In genomic region chr5:157570801-157571200, GRCh38 we compare ENCODE assay signal across 9 cellular contexts. TPM values are rescaled to one million over a fixed set of nuclear protein-coding genes. Genes with fewer than 3 reads are reported as not detected.
DNase-seq lines count a peak whose midpoint lies in the region; ATAC-seq and TF ChIP-seq lines count a peak whose summit lies in the region.
"Had no signal": no experiment of that assay in that cellular context is flagged by ENCODE, and none has a peak within 500 bp of the region (broad histone marks: within the 10 kb centered on the region; RNA-seq: fewer than 3 reads in every experiment).

No MANE protein-coding gene starts in this region.

- H3K79me2 ChIP-seq in OCI-LY3 (ENCODE audit: low read length) (peaks cover 79% of the 10 kb centered on the region), mesendoderm (ENCODE audit: control insufficient read depth, insufficient read depth, low read length) (peaks cover 74% of the 10 kb centered on the region)

- H3K27me3 Mint-ChIP-seq in CD4-positive, alpha-beta T cell = no peaks in the 10 kb centered on the region

- H2BK5ac ChIP-seq in mesendoderm (ENCODE audit: low read length) = peak overlapping the region; percentile 66

- H3K23ac ChIP-seq in mesendoderm (ENCODE audit: low read length) = peak overlapping the region; percentile 7

- no peaks in the 10 kb centered on the region for H3K27me3 ChIP-seq in CD4-positive, alpha-beta T cell (ENCODE audit: control insufficient read depth, insufficient read depth, low read length)
- H3K27me3 ChIP-seq in OCI-LY3 (ENCODE audit: low read depth, low read length) (no peaks in the 10 kb centered on the region), mesendoderm (ENCODE audit: insufficient read depth, low read length, poor library complexity) (no peaks in the 10 kb centered on the region)

- peak overlapping the region; percentile 61 for H2AK5ac ChIP-seq in mesendoderm (ENCODE audit: low read length)

- H3K27ac Mint-ChIP-seq in CD4-positive, alpha-beta T cell = peak overlapping the region; percentile 80

- peaks cover 31% of the 10 kb centered on the region for H4K20me1 ChIP-seq in OCI-LY3 (ENCODE audit: insufficient read depth, low read length)

- peaks cover 72% of the 10 kb centered on the region for H3K4me1 ChIP-seq in OCI-LY3 (ENCODE audit: low read length)
- peaks cover 9% of the 10 kb centered on the region for H3K4me1 ChIP-seq in mesendoderm (ENCODE audit: control insufficient read depth, low read depth, low read length)

- whole genome bisulfite sequencing in mesendoderm (ENCODE audit: extremely low coverage, insufficient coverage, low lambda C conversion rate) = no CpG with 5 or more reads among the region's 2 CpGs

- intact Hi-C loops in CD4-positive, alpha-beta T cell (cut with DNase I, micrococcal nuclease) = no loop called here

- H3K4me1 Mint-ChIP-seq in CD4-positive, alpha-beta T cell (ENCODE audit: low read depth) = peaks cover 57% of the 10 kb centered on the region

- no peaks in the 10 kb centered on the region for H3K9me3 ChIP-seq in CD4-positive, alpha-beta T cell (ENCODE audit: control insufficient read depth, low read length)
- H3K9me3 ChIP-seq in OCI-LY3 (ENCODE audit: insufficient read depth, low read length) = no peaks in the 10 kb centered on the region

- H3K56ac ChIP-seq in mesendoderm (ENCODE audit: low read length) = peak overlapping the region; percentile 78

- peak overlapping the region; percentile 17 for H2BK120ac ChIP-seq in mesendoderm (ENCODE audit: low read depth, low read length)

- TF ChIP-seq CTCF in CD4-positive, alpha-beta T cell (IDR thresholded peaks at IDR 0.05) = no peak
- no peak for TF ChIP-seq CTCF in OCI-LY3 (IDR thresholded peaks at IDR 0.05; ENCODE audit: low read depth, low read length)

- peak overlapping the region; percentile 10 for H4K5ac ChIP-seq in mesendoderm (ENCODE audit: low read length)

- peaks cover 21% of the 10 kb centered on the region for H3K36me3 Mint-ChIP-seq in CD4-positive, alpha-beta T cell (ENCODE audit: low read depth)

- no peak for ATAC-seq in CD4-positive, alpha-beta T cell (ENCODE audit: poor library complexity)
- peak; percentile 4 for ATAC-seq in GM21360 (IDR thresholded peaks at IDR 0.05; ENCODE audit: unreplicated experiment)

- POLR2A ChIA-PET in CD4-positive, alpha-beta T cell (lab: Charles Lee) = interaction anchor here (1.0 to 3.2 kb wide), 2 partner anchors 29 to 80 kb away, joined by 3 to 16 read pairs; no protein-coding TSS in a partner anchor

- peak overlapping the region; percentile 78 for H3K4ac ChIP-seq in mesendoderm (ENCODE audit: low read depth, low read length)

- H2BK15ac ChIP-seq in mesendoderm (replicated peaks; ENCODE audit: low read depth) = peak overlapping the region; percentile 28

- H3K18ac ChIP-seq in mesendoderm (ENCODE audit: low read length) = peak overlapping the region; percentile 92

- peaks cover 13% of the 10 kb centered on the region for H3K79me1 ChIP-seq in mesendoderm (ENCODE audit: low read length)

- H4K8ac ChIP-seq in mesendoderm (ENCODE audit: low read depth, low read length) = no peak overlapping the region

- H3K9ac ChIP-seq in OCI-LY3 (ENCODE audit: low read length) (peak overlapping the region; percentile 74), mesendoderm (ENCODE audit: low read length) (peak overlapping the region; percentile 64)

- peak overlapping the region; percentile 99 for H3K4me3 ChIP-seq in OCI-LY3 (ENCODE audit: low read length)
- no peak overlapping the region for H3K4me3 ChIP-seq in mesendoderm (ENCODE audit: low read length)

- H2AFZ ChIP-seq in OCI-LY3 (ENCODE audit: low read depth, low read length) = no peak overlapping the region

- DNase-seq in CD4-positive, alpha-beta T cell = no peak
- DNase-seq in mesendoderm (no peak), NCI-H345 (lab: John Stamatoyannopoulos, UW) (no peak), NCI-H2171 (lab: John Stamatoyannopoulos, UW) (no peak), NCI-H1105 (lab: John Stamatoyannopoulos, UW) (no peak)
- DNase-seq in stimulated activated CD4-positive, alpha-beta T cell treated with anti-CD3 and anti-CD28 coated beads, Interleukin-2, amount 100 ng/mL, for 24 hours = no peak
- DNase-seq: NCI-H526 treated with DMSO at 0.1 percent for 48 hours had no signal

- CTCF ChIA-PET in CD4-positive, alpha-beta T cell (lab: Charles Lee) = no interaction called here

- H3K4me3 Mint-ChIP-seq in CD4-positive, alpha-beta T cell = peak overlapping the region; percentile 62

- H3K36me3 ChIP-seq in OCI-LY3 (replicated peaks; ENCODE audit: low read depth, low read length) (peaks cover 28% of the 10 kb centered on the region), mesendoderm (ENCODE audit: control insufficient read depth, insufficient read depth, low read length) (peaks cover 10% of the 10 kb centered on the region)

- H3K27ac ChIP-seq in CD4-positive, alpha-beta T cell (ENCODE audit: low read depth, low read length) = no peak overlapping the region
- H3K27ac ChIP-seq in OCI-LY3 (ENCODE audit: low read length) (peak overlapping the region; percentile 99), mesendoderm (ENCODE audit: low read depth, low read length) (peak overlapping the region; percentile 67)

- no peaks in the 10 kb centered on the region for H3K9me3 Mint-ChIP-seq in CD4-positive, alpha-beta T cell

- peak overlapping the region; percentile 98 for H3K4me2 ChIP-seq in OCI-LY3 (ENCODE audit: low read length)
- peak overlapping the region; percentile 55 for H3K4me2 ChIP-seq in mesendoderm (ENCODE audit: low read length)

RNA-seq across cellular contexts. Expression of gene ADAM19, which starts 4.8 kb away (rescaled TPM):
- total RNA-seq in CD4-positive, alpha-beta T cell = 10 to 100 TPM; 26.7 to 29.1 TPM
- 126 TPM for polyA plus RNA-seq in mesendoderm (2013, experiment 1 of 2)
- polyA plus RNA-seq in mesendoderm (2013, experiment 2 of 2) = 123 TPM
